1 cellular context compared by ENCODE assay signal in genomic region chr12:56160894-56161667, GRCh38.
TF ChIP-seq lines count a peak whose summit lies in the region.

No MANE protein-coding gene starts in this region.

TF ChIP-seq in IMR-90, 13 proteins besides CTCF, POLR2A, EP300 and RAD21:
- TF ChIP-seq RCOR1 (IDR thresholded peaks at IDR 0.05; ENCODE audit: insufficient replicate concordance, low read length) (no peak), CEBPB (IDR thresholded peaks at IDR 0.05; ENCODE audit: low read depth, low read length) (no peak), SMC3 (IDR thresholded peaks at IDR 0.05; ENCODE audit: low read depth, low read length) (no peak), BHLHE40 (IDR thresholded peaks at IDR 0.05; ENCODE audit: low read depth, low read length) (no peak), MAZ (IDR thresholded peaks at IDR 0.05; ENCODE audit: borderline replicate concordance, low read depth, low read length) (no peak), NFE2L2 (IDR thresholded peaks at IDR 0.05; ENCODE audit: low read depth, low read length) (no peak), USF2 (IDR thresholded peaks at IDR 0.05; ENCODE audit: low read depth, low read length) (no peak)
